In the genomic region with DNA sequence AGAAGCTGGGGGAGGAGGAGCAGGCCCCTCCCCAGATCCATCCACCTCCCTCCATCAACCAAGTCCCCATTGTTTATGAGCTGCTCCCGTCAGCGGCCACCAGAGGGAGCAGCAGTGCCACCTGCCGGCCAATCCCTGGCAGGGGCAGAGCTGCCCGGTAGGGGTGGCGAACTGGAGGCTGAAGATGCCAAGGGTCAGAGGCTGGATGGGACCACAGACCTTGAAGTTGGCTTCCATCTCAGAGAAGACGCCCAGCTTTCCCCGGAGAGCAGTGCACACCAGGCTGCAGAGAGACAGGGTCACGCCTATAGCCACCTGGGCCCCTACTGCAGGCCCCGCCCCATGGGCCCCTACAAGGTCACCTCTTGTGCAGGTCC, we compare ENCODE assay signal across 8 cellular contexts. TPM values are rescaled to one million over a fixed set of nuclear protein-coding genes. Genes with fewer than 3 reads are reported as not detected.
DNase-seq lines count a peak whose midpoint lies in the region; ATAC-seq, FAIRE-seq and TF ChIP-seq lines count a peak whose summit lies in the region.

No MANE protein-coding gene starts in this region.

- H3K4me3 Mint-ChIP-seq in activated T-cell treated with anti-CD3 and anti-CD28 coated beads, Interleukin-2, amount 50 U/mL, for 72 hours: no peak overlapping the region
- peak overlapping the region; percentile 93 for H3K4me3 Mint-ChIP-seq in neural crest cell

- WGBS in testis, 2 donors: 16 to 26% methylated on average over 7 to 9 of the region's 9 CpGs

- no peaks in the 10 kb centered on the region for H3K27me3 ChIP-seq in Peyer's patch
- no peaks in the 10 kb centered on the region for H3K27me3 ChIP-seq in testis

- FAIRE-seq in D721Med (lab: Jason Lieb, UNC): no peak

- H3K4me1 Mint-ChIP-seq in activated T-cell treated with anti-CD3 and anti-CD28 coated beads, Interleukin-2, amount 50 U/mL, for 72 hours (ENCODE audit: low read depth): peaks cover 75% of the 10 kb centered on the region
- H3K4me1 Mint-ChIP-seq in neural crest cell: peaks cover 36% of the 10 kb centered on the region

- ATAC-seq in activated T-cell treated with anti-CD3 and anti-CD28 coated beads, Interleukin-2, amount 50 U/mL, for 72 hours (replicated peaks in 1 of 2): peak; percentile 43 to 48
- no peak for ATAC-seq in HG02870 (IDR thresholded peaks at IDR 0.05; ENCODE audit: unreplicated experiment)

- H3K9me3 ChIP-seq in Peyer's patch (no peaks in the 10 kb centered on the region), testis (no peaks in the 10 kb centered on the region)

- H3K4me1 ChIP-seq in Peyer's patch: peaks cover 0 to 44% (median 11%) of the 10 kb centered on the region in 4 donors
- H3K4me1 ChIP-seq in testis: peaks cover 17% of the 10 kb centered on the region

- DNase-seq in D721Med (ENCODE audit: insufficient read length, low spot score) (peak; percentile 93), Peyer's patch (peak; percentile 80 to 89 (median 87)), fibroblast of mammary gland (ENCODE audit: low read depth) (peak; percentile 73), neural crest cell (ENCODE audit: low read depth, low spot score) (peak; percentile 81), testis (peak; percentile 75)
- peak; percentile 71 for DNase-seq in Jurkat, Clone E6-1 (ENCODE audit: low read depth, low spot score)
- DNase-seq in activated T-cell treated with anti-CD3 and anti-CD28 coated beads, Interleukin-2, amount 50 U/mL, for 72 hours: peak; percentile 85 to 89

- no peaks in the 10 kb centered on the region for H3K9me3 Mint-ChIP-seq in activated T-cell treated with anti-CD3 and anti-CD28 coated beads, Interleukin-2, amount 50 U/mL, for 72 hours
- no peaks in the 10 kb centered on the region for H3K9me3 Mint-ChIP-seq in neural crest cell

- peaks cover 1 to 14% of the 10 kb centered on the region in 2 donors for H3K36me3 Mint-ChIP-seq in activated T-cell treated with anti-CD3 and anti-CD28 coated beads, Interleukin-2, amount 50 U/mL, for 72 hours (ENCODE audit: insufficient read depth in 2 of 2)
- H3K36me3 Mint-ChIP-seq in neural crest cell (ENCODE audit: low read depth): peaks cover 4% of the 10 kb centered on the region

- peak; percentile 99 for TF ChIP-seq CTCF in D721Med (IDR thresholded peaks at IDR 0.05; ENCODE audit: insufficient read depth, missing control alignments)
- TF ChIP-seq CTCF in Peyer's patch (IDR thresholded peaks at IDR 0.05): peak; percentile 97 to 100 (median 100)
- TF ChIP-seq CTCF in fibroblast of mammary gland (conservative IDR thresholded peaks at IDR 0.05; ENCODE audit: control insufficient read depth, insufficient read depth, low read depth, low read length): peak; percentile 99
- peak; percentile 97 for TF ChIP-seq CTCF in neural crest cell (conservative IDR thresholded peaks at IDR 0.05)
- peak; percentile 95 to 98 (median 98) for TF ChIP-seq CTCF in testis (IDR thresholded peaks at IDR 0.05)

- no peaks in the 10 kb centered on the region for H3K27me3 Mint-ChIP-seq in activated T-cell treated with anti-CD3 and anti-CD28 coated beads, Interleukin-2, amount 50 U/mL, for 72 hours (ENCODE audit: low read depth)
- H3K27me3 Mint-ChIP-seq in neural crest cell (ENCODE audit: low read depth): peaks cover 5% of the 10 kb centered on the region

- TF ChIP-seq POLR2A in Peyer's patch (IDR thresholded peaks at IDR 0.05) (peak in 1 of 2 donors; percentile 21), testis (IDR thresholded peaks at IDR 0.05) (no peak)

- peak overlapping the region in 3 of 4 donors; percentile 14 to 40 (median 39) for H3K27ac ChIP-seq in Peyer's patch
- H3K27ac ChIP-seq in testis: no peak overlapping the region

- H3K36me3 ChIP-seq in Peyer's patch (peaks cover 0 to 32% (median 0%) of the 10 kb centered on the region in 3 donors), testis (ENCODE audit: low read depth, missing control alignments) (no peaks in the 10 kb centered on the region)

- intact Hi-C loops in testis (cut with DNase I; ENCODE audit: low total_unique reads): loop anchor here (10.0 kb wide), 1 partner anchor 100 kb away; no protein-coding TSS in a partner anchor

- peak overlapping the region; percentile 84 for H3K27ac Mint-ChIP-seq in activated T-cell treated with anti-CD3 and anti-CD28 coated beads, Interleukin-2, amount 50 U/mL, for 72 hours
- H3K27ac Mint-ChIP-seq in neural crest cell (ENCODE audit: unreplicated experiment): no peak overlapping the region

- no peak overlapping the region for H3K4me3 ChIP-seq in Jurkat, Clone E6-1 (ENCODE audit: low read length)
- no peak overlapping the region for H3K4me3 ChIP-seq in Peyer's patch
- no peak overlapping the region for H3K4me3 ChIP-seq in fibroblast of mammary gland (ENCODE audit: control insufficient read depth, low read depth, low read length)
- no peak overlapping the region for H3K4me3 ChIP-seq in testis

RNA-seq across cellular contexts. Expression of gene FIBP, which starts 3.6 kb away (rescaled TPM):
- 189 TPM for polyA plus RNA-seq in Jurkat, Clone E6-1 (2012; ENCODE audit: insufficient read depth, insufficient read length)
- total RNA-seq in Peyer's patch: 100 to 1,000 TPM; 100 to 173 (median 122) TPM
- 10 to 100 TPM; 86.4 to 91.9 TPM for total RNA-seq in activated T-cell treated with anti-CD3 and anti-CD28 coated beads, Interleukin-2, amount 50 U/mL, for 72 hours
- total RNA-seq in neural crest cell: 88.1 and 90.0 TPM in 2 replicates
- 100 to 1,000 TPM; 144 to 149 TPM for total RNA-seq in testis
- polyA plus RNA-seq in testis (ENCODE audit: insufficient read depth, low read depth, low replicate concordance): 131 TPM

RNA-seq across cellular contexts. Expression of gene CTSW, which starts 5.1 kb away (rescaled TPM):
- 5.0 TPM for polyA plus RNA-seq in Jurkat, Clone E6-1 (2012; ENCODE audit: insufficient read depth, insufficient read length)
- total RNA-seq in Peyer's patch: 1 to 10 TPM in 2 of 4 donors, not detected in 2; 1.3 to 1.9 TPM
- total RNA-seq in activated T-cell treated with anti-CD3 and anti-CD28 coated beads, Interleukin-2, amount 50 U/mL, for 72 hours: 10 to 100 TPM; 16.8 to 27.8 TPM
- total RNA-seq in neural crest cell: not detected in 2 replicates
- total RNA-seq in testis: 1 to 10 TPM in 1 of 2 donors, under 1 TPM in 1; 0.71 to 2.7 TPM
- polyA plus RNA-seq in testis (ENCODE audit: insufficient read depth, low read depth, low replicate concordance): 4.4 TPM

RNA-seq across cellular contexts. Expression of gene CCDC85B, which starts 5.8 kb away (rescaled TPM):
- polyA plus RNA-seq in Jurkat, Clone E6-1 (2012; ENCODE audit: insufficient read depth, insufficient read length): 30.2 TPM
- total RNA-seq in Peyer's patch (10 to 100 TPM in 1 of 4 donors, 1 to 10 TPM in 3; 3.5 to 12.4 (median 7.4) TPM), neural crest cell (29.3 and 29.4 TPM in 2 replicates), testis (100 to 1,000 TPM in 1 of 2 donors, 10 to 100 TPM in 1; 77.1 to 102 TPM)
- total RNA-seq in activated T-cell treated with anti-CD3 and anti-CD28 coated beads, Interleukin-2, amount 50 U/mL, for 72 hours: 10 to 100 TPM; 35.4 to 37.5 TPM
- 17.1 TPM for polyA plus RNA-seq in testis (ENCODE audit: insufficient read depth, low read depth, low replicate concordance)

RNA-seq across cellular contexts. Expression of gene EFEMP2, which starts 12.1 kb away (rescaled TPM):
- 9.7 TPM for polyA plus RNA-seq in Jurkat, Clone E6-1 (2012; ENCODE audit: insufficient read depth, insufficient read length)
- total RNA-seq in Peyer's patch: 10 to 100 TPM in 3 of 4 donors, 1 to 10 TPM in 1; 4.4 to 75.1 (median 12.1) TPM
- total RNA-seq in activated T-cell treated with anti-CD3 and anti-CD28 coated beads, Interleukin-2, amount 50 U/mL, for 72 hours: 10 to 100 TPM; 22.4 to 26.0 TPM
- 36.0 and 38.0 TPM in 2 replicates for total RNA-seq in neural crest cell
- 10 to 100 TPM; 47.4 to 52.4 TPM for total RNA-seq in testis
- 100 TPM for polyA plus RNA-seq in testis (ENCODE audit: insufficient read depth, low read depth, low replicate concordance)

RNA-seq across cellular contexts. Expression of gene FOSL1, which starts 15.5 kb away (rescaled TPM):
- not detected for polyA plus RNA-seq in Jurkat, Clone E6-1 (2012; ENCODE audit: insufficient read depth, insufficient read length)
- total RNA-seq in Peyer's patch (1 to 10 TPM in 3 of 4 donors, not detected in 1; 1.5 to 7.4 (median 1.7) TPM), neural crest cell (4.2 and 4.7 TPM in 2 replicates), testis (1 to 10 TPM; 1.7 to 2.0 TPM)
- total RNA-seq in activated T-cell treated with anti-CD3 and anti-CD28 coated beads, Interleukin-2, amount 50 U/mL, for 72 hours: 10 to 100 TPM; 11.9 to 18.8 TPM
- 1.7 TPM for polyA plus RNA-seq in testis (ENCODE audit: insufficient read depth, low read depth, low replicate concordance)

Comparison
In these comparisons a context has a peak if more than half of its experiments do, and no peak if none do; other contexts are left out.
1. H3K27ac ChIP-seq: peak in Peyer's patch (3 of 4); none in testis (0 of 2).
2. RNA of gene CTSW, which starts 5.1 kb away (total RNA-seq): 16.8 to 27.8 TPM in activated T-cell treated with anti-CD3 and anti-CD28 coated beads, Interleukin-2, amount 50 U/mL, for 72 hours; 0.71 to 2.7 TPM in testis, 1.3 to 1.9 TPM in Peyer's patch and not detected in neural crest cell; every median in the first group is over 4 times any median in the second.
3. Peak in every context shown above with its lines, with median percentiles within 50 percentile points of each other: DNase-seq and CTCF ChIP-seq.